Comparison of ENCODE assay signal across 18 cellular contexts in the genomic region with DNA sequence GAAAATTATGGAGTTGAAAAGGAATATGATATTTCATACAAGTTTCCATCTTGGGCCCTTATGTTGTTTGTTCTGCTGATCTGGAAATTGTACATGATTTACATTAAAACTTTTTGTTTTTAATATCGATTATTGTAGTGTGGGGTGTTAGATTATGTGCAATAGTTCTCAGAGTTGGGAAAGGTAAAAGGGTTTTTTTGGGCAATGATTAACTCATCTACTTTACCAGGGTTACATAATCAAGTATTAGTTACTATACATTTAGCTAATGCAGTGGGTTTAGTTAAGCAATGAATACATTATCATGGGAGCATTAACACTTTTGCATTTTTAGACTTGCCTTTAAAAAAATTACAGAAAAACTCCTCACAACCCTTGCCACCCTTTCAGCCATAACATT.
DNase-seq lines count a peak whose midpoint lies in the region; ATAC-seq, FAIRE-seq and TF ChIP-seq lines count a peak whose summit lies in the region.
"Had no signal": no experiment of that assay in that cellular context is flagged by ENCODE, and none has a peak within 500 bp of the region (broad histone marks: within the 10 kb centered on the region; RNA-seq: fewer than 3 reads in every experiment).

No MANE protein-coding gene starts in this region.

- peak overlapping the region; percentile 42 for H3K27ac Mint-ChIP-seq in Calu3 (ENCODE audit: unreplicated experiment)
- no peak overlapping the region for H3K27ac Mint-ChIP-seq in astrocyte (ENCODE audit: unreplicated experiment)
- H3K27ac Mint-ChIP-seq in nephron progenitor cell: peak overlapping the region; percentile 15
- H3K27ac Mint-ChIP-seq: CD8-positive, alpha-beta T cell; H9; IgD-negative memory B cell had no signal

- H4K20me1 ChIP-seq in astrocyte (ENCODE audit: insufficient read depth, low read length) (peaks cover 83% of the 10 kb centered on the region), PC-9 (ENCODE audit: insufficient read depth) (0 out of 2 replicates have a peak, but pooled peaks cover 3% of the 10 kb centered on the region)

- H3K4me1 Mint-ChIP-seq in Calu3 (ENCODE audit: low read depth, unreplicated experiment) (peaks cover 58% of the 10 kb centered on the region), astrocyte (ENCODE audit: low read depth, unreplicated experiment) (peaks cover 56% of the 10 kb centered on the region), nephron progenitor cell (peaks cover 27% of the 10 kb centered on the region)

- H3K27me3 Mint-ChIP-seq in Calu3 (ENCODE audit: unreplicated experiment) (no peaks in the 10 kb centered on the region), astrocyte (ENCODE audit: low read depth, unreplicated experiment) (no peaks in the 10 kb centered on the region), nephron progenitor cell (ENCODE audit: low read depth, poor library complexity) (no peaks in the 10 kb centered on the region)
- H3K27me3 Mint-ChIP-seq: IgD-negative memory B cell had no signal

- peak; percentile 29 for FAIRE-seq in astrocyte (lab: Jason Lieb, UNC)
- FAIRE-seq: GM12878, GM18507 had no signal

- TF ChIP-seq CTCF in Calu3 (IDR thresholded peaks at IDR 0.05; ENCODE audit: unreplicated experiment): no peak
- no peak for TF ChIP-seq CTCF in astrocyte (IDR thresholded peaks at IDR 0.05; ENCODE audit: insufficient read depth, low read depth, low read length)
- no peak for TF ChIP-seq CTCF in nephron progenitor cell (IDR thresholded peaks at IDR 0.05)
- no peak for TF ChIP-seq CTCF in PC-9 (conservative IDR thresholded peaks at IDR 0.05)
- no peak for TF ChIP-seq CTCF in uterus (IDR thresholded peaks at IDR 0.05)

- H3K9me3 ChIP-seq in astrocyte (ENCODE audit: insufficient read depth, low read depth, low read length) (no peaks in the 10 kb centered on the region), PC-9 (ENCODE audit: insufficient read depth, low read depth) (no peaks in the 10 kb centered on the region), uterus (no peaks in the 10 kb centered on the region)
- H3K9me3 ChIP-seq: BE2C had no signal

- H2AFZ ChIP-seq in astrocyte (ENCODE audit: low read depth, low read length): no peak overlapping the region
- H2AFZ ChIP-seq in PC-9: no peak overlapping the region

- H3K4me3 Mint-ChIP-seq in Calu3 (ENCODE audit: low read depth, unreplicated experiment) (no peak overlapping the region), astrocyte (ENCODE audit: unreplicated experiment) (no peak overlapping the region), nephron progenitor cell (no peak overlapping the region)
- H3K4me3 Mint-ChIP-seq: CD8-positive, alpha-beta T cell; H9; IgD-negative memory B cell had no signal

- POLR2A ChIA-PET in PC-9 (lab: Charles Lee; ENCODE audit: unreplicated experiment): no interaction called here

- DNase-seq in Calu3: no peak
- no peak for DNase-seq in astrocyte (ENCODE audit: low read depth)
- DNase-seq in left lobe of liver (ENCODE audit: low spot score): no peak
- DNase-seq in nephron progenitor cell: no peak
- no peak for DNase-seq in activated CD4-positive, alpha-beta T cell treated with anti-CD3 and anti-CD28 coated beads, Interleukin-2, amount 50 U/mL, for 1 hour
- no peak for DNase-seq in UCSD-AML1 (lab: John Stamatoyannopoulos, UW; ENCODE audit: unreplicated experiment)
- DNase-seq in PC-9: no peak
- DNase-seq in uterus: no peak
- DNase-seq: BE2C; CD8-positive, alpha-beta T cell; COR-L47; DMS53; GOT3; H9 had no signal

- no peaks in the 10 kb centered on the region for H3K9me2 ChIP-seq in PC-9 (ENCODE audit: insufficient read depth)

- H3K36me3 Mint-ChIP-seq in Calu3 (ENCODE audit: insufficient read depth, unreplicated experiment) (no peaks in the 10 kb centered on the region), astrocyte (ENCODE audit: low read depth, unreplicated experiment) (no peaks in the 10 kb centered on the region), nephron progenitor cell (ENCODE audit: low read depth) (peaks cover 18% of the 10 kb centered on the region)
- H3K36me3 Mint-ChIP-seq: CD8-positive, alpha-beta T cell had no signal

- H3K4me2 ChIP-seq in astrocyte (ENCODE audit: low read length): no peak overlapping the region
- no peak overlapping the region for H3K4me2 ChIP-seq in PC-9

- intact Hi-C loops in Calu3 (cut with micrococcal nuclease; ENCODE audit: unreplicated experiment) (no loop called here), PC-9 (cut with micrococcal nuclease; ENCODE audit: unreplicated experiment) (no loop called here), uterus (cut with DNase I; ENCODE audit: low total_unique reads) (no loop called here)

- peak; percentile 54 for ATAC-seq in left lobe of liver
- ATAC-seq: CD8-positive, alpha-beta T cell; GM12878 had no signal

- H3K27me3 ChIP-seq in astrocyte (ENCODE audit: insufficient read depth, low read length) (no peaks in the 10 kb centered on the region), PC-9 (ENCODE audit: insufficient read depth, low read depth) (no peaks in the 10 kb centered on the region), uterus (no peaks in the 10 kb centered on the region)
- H3K27me3 ChIP-seq: BE2C had no signal

- H3K27ac ChIP-seq in astrocyte (ENCODE audit: low read depth, low read length) (no peak overlapping the region), PC-9 (no peak overlapping the region), uterus (no peak overlapping the region)
- H3K27ac ChIP-seq: C4-2B had no signal

- H3K9me3 Mint-ChIP-seq in Calu3 (ENCODE audit: low read depth, unreplicated experiment): no peaks in the 10 kb centered on the region
- H3K9me3 Mint-ChIP-seq in astrocyte (ENCODE audit: unreplicated experiment): no peaks in the 10 kb centered on the region
- peaks cover 16% of the 10 kb centered on the region for H3K9me3 Mint-ChIP-seq in nephron progenitor cell
- H3K9me3 Mint-ChIP-seq: CD8-positive, alpha-beta T cell; IgD-negative memory B cell had no signal

- H3K4me3 ChIP-seq in astrocyte (ENCODE audit: insufficient read depth, low read depth, low read length) (no peak overlapping the region), PC-9 (no peak overlapping the region), uterus (no peak overlapping the region)
- H3K4me3 ChIP-seq: GM12878 had no signal

- H3K36me3 ChIP-seq in astrocyte (ENCODE audit: insufficient read depth, low read length): no peaks in the 10 kb centered on the region
- no peaks in the 10 kb centered on the region for H3K36me3 ChIP-seq in PC-9 (ENCODE audit: low read depth)
- no peaks in the 10 kb centered on the region for H3K36me3 ChIP-seq in uterus
- H3K36me3 ChIP-seq: BE2C had no signal

- peaks cover 5% of the 10 kb centered on the region; the same call in 1 of the 2 replicates for H3F3A ChIP-seq in PC-9 (ENCODE audit: insufficient read depth, low read depth)

- H3K4me1 ChIP-seq in astrocyte (ENCODE audit: insufficient read depth, low read length): peaks cover 16% of the 10 kb centered on the region
- peaks cover 10% of the 10 kb centered on the region for H3K4me1 ChIP-seq in PC-9 (replicated peaks; ENCODE audit: insufficient read depth)
- peaks cover 0 to 10% of the 10 kb centered on the region in 2 donors for H3K4me1 ChIP-seq in uterus
- H3K4me1 ChIP-seq: BE2C had no signal

- CTCF ChIA-PET in Calu3 (lab: Charles Lee): interaction anchor here (1.6 kb wide), 1 partner anchor 61 kb away, joined by 6 read pairs; no protein-coding TSS in a partner anchor
- CTCF ChIA-PET in PC-9 (lab: Charles Lee): no interaction called here

- no TSS peak for BruUV-seq in Calu3 (replicated peaks; lab: Mats Ljungman, UMichigan)
- BruUV-seq in PC-9 (replicated peaks; lab: Mats Ljungman, UMichigan): no TSS peak

- no peak for TF ChIP-seq POLR2A in uterus (IDR thresholded peaks at IDR 0.05)

- H3K9ac ChIP-seq in astrocyte (ENCODE audit: low read length): no peak overlapping the region

- peaks cover 95% of the 10 kb centered on the region for H3K79me2 ChIP-seq in astrocyte (ENCODE audit: insufficient read depth, low read length)
- peaks cover 40% of the 10 kb centered on the region for H3K79me2 ChIP-seq in PC-9 (ENCODE audit: low read depth)
